ENCODE assay signal across 22 cellular contexts in the genomic region with DNA sequence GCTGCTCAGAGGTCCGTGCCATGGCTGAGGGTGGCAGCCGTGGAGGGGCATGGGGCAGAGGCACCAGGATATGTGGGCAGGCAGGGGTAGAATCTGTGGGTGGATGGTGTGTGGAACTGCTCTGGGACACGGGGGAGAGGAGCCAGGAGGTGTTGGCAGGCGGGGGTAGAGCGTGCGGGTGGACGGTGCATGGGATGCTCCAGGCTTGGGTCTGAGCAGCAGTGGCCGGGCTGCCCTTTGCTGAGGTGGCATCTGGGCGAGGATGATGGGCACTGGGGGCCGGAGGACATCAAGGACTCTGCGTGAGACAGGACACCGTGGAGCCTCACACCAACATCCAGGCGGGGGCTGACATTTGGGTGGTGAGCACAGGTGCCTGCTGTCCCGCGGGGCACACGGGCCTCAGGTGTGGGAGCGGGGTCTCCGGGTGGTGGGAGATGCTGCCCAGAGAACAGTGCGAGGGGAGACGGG. TPM values are rescaled to one million over a fixed set of nuclear protein-coding genes. Genes with fewer than 3 reads are reported as not detected.
DNase-seq lines count a peak whose midpoint lies in the region; ATAC-seq and TF ChIP-seq lines count a peak whose summit lies in the region.
"Had no signal": no experiment of that assay in that cellular context is flagged by ENCODE, and none has a peak within 500 bp of the region (broad histone marks: within the 10 kb centered on the region; RNA-seq: fewer than 3 reads in every experiment).

No MANE protein-coding gene starts in this region.

- peak; percentile 4 for DNase-seq in activated CD4-positive, alpha-beta T cell treated with anti-CD3 and anti-CD28 coated beads for 1 hour
- DNase-seq in activated CD4-positive, alpha-beta T cell treated with anti-CD3 and anti-CD28 coated beads for 48 hours: no peak
- DNase-seq in WTC11 (ENCODE audit: low spot score) (peak; percentile 6), left lobe of liver (ENCODE audit: low spot score) (peak; percentile 31), sigmoid colon (peak; percentile 63), transverse colon (no peak)
- DNase-seq: 8988T; activated CD4-positive, alpha-beta T cell treated with anti-CD3 and anti-CD28 coated beads, Interleukin-2, amount 50 U/mL, for 1 hour; activated T-cell treated with anti-CD3 and anti-CD28 coated beads, Interleukin-2, amount 50 U/mL, for 4 hours; erythroblast; GOT3; NCI-H1417; NCI-H2107; NCI-H524; stimulated activated CD4-positive, alpha-beta T cell treated with anti-CD3 and anti-CD28 coated beads, Interleukin-1b, Interleukin-23, amount 100 ng/mL, for 48 hours; stimulated activated naive CD4-positive, alpha-beta T cell treated with Interleukin-2 at 50 U/mL for 16 hours had no signal

- in situ Hi-C loops in transverse colon (cut with MboI; ENCODE audit: low pct_ligation_motif_present in 1 of 4, low pct_unique_long_range_greater_than_20kb in 1 of 4, low sequenced_read_pairs in 3 of 4): no loop called here

- 80 to 90% methylated on average over 20 of the region's 20 CpGs for WGBS in sigmoid colon, 2 donors
- 65 to 83% methylated on average over 2 to 20 of the region's 20 CpGs for WGBS in transverse colon (ENCODE audit: low coverage in 1 of 2), 2 donors

- intact Hi-C loops in sigmoid colon (cut with DNase I) (no loop called here), transverse colon (cut with DNase I; ENCODE audit: low total_unique reads) (no loop called here)

- H3K27me3 Mint-ChIP-seq in WTC11 (ENCODE audit: low read depth): no peaks in the 10 kb centered on the region
- H3K27me3 Mint-ChIP-seq: B cell had no signal

- H3K4me1 ChIP-seq in sigmoid colon: no peaks in the 10 kb centered on the region
- no peaks in the 10 kb centered on the region for H3K4me1 ChIP-seq in transverse colon

- H3K4me3 Mint-ChIP-seq in WTC11: no peak overlapping the region
- H3K4me3 Mint-ChIP-seq: activated T-cell treated with anti-CD3 and anti-CD28 coated beads, Interleukin-2, amount 50 U/mL, for 4 hours; B cell had no signal

- TF ChIP-seq POLR2A in sigmoid colon (IDR thresholded peaks at IDR 0.05) (no peak), transverse colon (IDR thresholded peaks at IDR 0.05) (no peak)

- no peak for ATAC-seq in WTC11
- no peak for ATAC-seq in left lobe of liver
- ATAC-seq in HG03565 (IDR thresholded peaks at IDR 0.05; ENCODE audit: unreplicated experiment): no peak
- ATAC-seq in GM19328 (IDR thresholded peaks at IDR 0.05; ENCODE audit: unreplicated experiment): no peak
- ATAC-seq: activated T-cell treated with anti-CD3 and anti-CD28 coated beads, Interleukin-2, amount 50 U/mL, for 4 hours had no signal

- no peaks in the 10 kb centered on the region for H3K36me3 Mint-ChIP-seq in WTC11

- no peaks in the 10 kb centered on the region for H3K9me3 Mint-ChIP-seq in WTC11
- H3K9me3 Mint-ChIP-seq: activated T-cell treated with anti-CD3 and anti-CD28 coated beads, Interleukin-2, amount 50 U/mL, for 4 hours had no signal

- H3K27ac ChIP-seq in sigmoid colon: no peak overlapping the region
- no peak overlapping the region for H3K27ac ChIP-seq in transverse colon
- H3K27ac ChIP-seq: cardiac muscle cell, RWPE1 had no signal

- TF ChIP-seq EP300 in sigmoid colon (IDR thresholded peaks at IDR 0.05): no peak
- TF ChIP-seq EP300 in transverse colon (IDR thresholded peaks at IDR 0.05; ENCODE audit: low read depth): no peak

- H3K4me3 ChIP-seq in sigmoid colon: no peak overlapping the region
- no peak overlapping the region for H3K4me3 ChIP-seq in transverse colon
- H3K4me3 ChIP-seq: cardiac muscle cell had no signal

- H3K36me3 ChIP-seq in sigmoid colon (no peaks in the 10 kb centered on the region), transverse colon (no peaks in the 10 kb centered on the region)
- H3K36me3 ChIP-seq: cardiac muscle cell had no signal

- H3K27me3 ChIP-seq in sigmoid colon: no peaks in the 10 kb centered on the region
- H3K27me3 ChIP-seq in transverse colon: no peaks in the 10 kb centered on the region
- H3K27me3 ChIP-seq: cardiac muscle cell had no signal

- POLR2A ChIA-PET in WTC11 (lab: Charles Lee): no interaction called here

- no peak for TF ChIP-seq CTCF in WTC11 (IDR thresholded peaks at IDR 0.05)
- TF ChIP-seq CTCF in sigmoid colon (IDR thresholded peaks at IDR 0.05): no peak
- no peak for TF ChIP-seq CTCF in transverse colon (IDR thresholded peaks at IDR 0.05)

- CTCF ChIA-PET in WTC11 (lab: Charles Lee): no interaction called here

- H3K27ac Mint-ChIP-seq in WTC11: no peak overlapping the region
- H3K27ac Mint-ChIP-seq: B cell had no signal

- H3K9me3 ChIP-seq in sigmoid colon (no peaks in the 10 kb centered on the region), transverse colon (no peaks in the 10 kb centered on the region)
- H3K9me3 ChIP-seq: Caco-2 had no signal

- H3K4me1 Mint-ChIP-seq in WTC11: no peaks in the 10 kb centered on the region
- H3K4me1 Mint-ChIP-seq: B cell had no signal

TF ChIP-seq in WTC11, 78 proteins besides CTCF, POLR2A, EP300 and RAD21:
- TF ChIP-seq ATF1 (CRISPR knock-in tag; IDR thresholded peaks at IDR 0.05) (no peak), PRRX2 (CRISPR knock-in tag; IDR thresholded peaks at IDR 0.05) (no peak), ZNF121 (CRISPR knock-in tag; IDR thresholded peaks at IDR 0.05) (no peak), EMX1 (CRISPR knock-in tag; IDR thresholded peaks at IDR 0.05) (no peak), TP53 (CRISPR knock-in tag; IDR thresholded peaks at IDR 0.05) (no peak), GABPB1 (CRISPR knock-in tag; IDR thresholded peaks at IDR 0.05) (no peak), MXD4 (CRISPR knock-in tag; IDR thresholded peaks at IDR 0.05; ENCODE audit: borderline replicate concordance) (no peak)
- TF ChIP-seq, protein P1, sequence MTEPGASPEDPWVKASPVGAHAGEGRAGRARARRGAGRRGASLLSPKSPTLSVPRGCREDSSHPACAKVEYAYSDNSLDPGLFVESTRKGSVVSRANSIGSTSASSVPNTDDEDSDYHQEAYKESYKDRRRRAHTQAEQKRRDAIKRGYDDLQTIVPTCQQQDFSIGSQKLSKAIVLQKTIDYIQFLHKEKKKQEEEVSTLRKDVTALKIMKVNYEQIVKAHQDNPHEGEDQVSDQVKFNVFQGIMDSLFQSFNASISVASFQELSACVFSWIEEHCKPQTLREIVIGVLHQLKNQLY (CRISPR knock-in tag; IDR thresholded peaks at IDR 0.05): no peak
- TF ChIP-seq, protein P2, sequence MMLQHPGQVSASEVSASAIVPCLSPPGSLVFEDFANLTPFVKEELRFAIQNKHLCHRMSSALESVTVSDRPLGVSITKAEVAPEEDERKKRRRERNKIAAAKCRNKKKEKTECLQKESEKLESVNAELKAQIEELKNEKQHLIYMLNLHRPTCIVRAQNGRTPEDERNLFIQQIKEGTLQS (CRISPR knock-in tag; conservative IDR thresholded peaks at IDR 0.05): no peak
- TF ChIP-seq, protein P3, sequence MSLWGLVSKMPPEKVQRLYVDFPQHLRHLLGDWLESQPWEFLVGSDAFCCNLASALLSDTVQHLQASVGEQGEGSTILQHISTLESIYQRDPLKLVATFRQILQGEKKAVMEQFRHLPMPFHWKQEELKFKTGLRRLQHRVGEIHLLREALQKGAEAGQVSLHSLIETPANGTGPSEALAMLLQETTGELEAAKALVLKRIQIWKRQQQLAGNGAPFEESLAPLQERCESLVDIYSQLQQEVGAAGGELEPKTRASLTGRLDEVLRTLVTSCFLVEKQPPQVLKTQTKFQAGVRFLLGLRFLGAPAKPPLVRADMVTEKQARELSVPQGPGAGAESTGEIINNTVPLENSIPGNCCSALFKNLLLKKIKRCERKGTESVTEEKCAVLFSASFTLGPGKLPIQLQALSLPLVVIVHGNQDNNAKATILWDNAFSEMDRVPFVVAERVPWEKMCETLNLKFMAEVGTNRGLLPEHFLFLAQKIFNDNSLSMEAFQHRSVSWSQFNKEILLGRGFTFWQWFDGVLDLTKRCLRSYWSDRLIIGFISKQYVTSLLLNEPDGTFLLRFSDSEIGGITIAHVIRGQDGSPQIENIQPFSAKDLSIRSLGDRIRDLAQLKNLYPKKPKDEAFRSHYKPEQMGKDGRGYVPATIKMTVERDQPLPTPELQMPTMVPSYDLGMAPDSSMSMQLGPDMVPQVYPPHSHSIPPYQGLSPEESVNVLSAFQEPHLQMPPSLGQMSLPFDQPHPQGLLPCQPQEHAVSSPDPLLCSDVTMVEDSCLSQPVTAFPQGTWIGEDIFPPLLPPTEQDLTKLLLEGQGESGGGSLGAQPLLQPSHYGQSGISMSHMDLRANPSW (CRISPR knock-in tag; conservative IDR thresholded peaks at IDR 0.05; ENCODE audit: low read depth): no peak

RNA-seq across cellular contexts. Expression of a gene that starts 46.2 kb away (rescaled TPM):
- 1.2 to 1.7 TPM (median 1.4 TPM) in 3 replicates for total RNA-seq in WTC11 (2021)
- 0.28 TPM for total RNA-seq in left lobe of liver
- total RNA-seq in sigmoid colon: 1 to 10 TPM in 2 of 4 donors, under 1 TPM in 2; 0.49 to 3.0 (median 0.97) TPM
- polyA plus RNA-seq in sigmoid colon: under 1 TPM in 1 of 3 donors, not detected in 2; 0.22 TPM
- 1 to 10 TPM in 1 of 4 donors, under 1 TPM in 3; 0.14 to 1.1 (median 0.28) TPM for total RNA-seq in transverse colon

Comparison
In these comparisons a context has a peak if more than half of its experiments do, and no peak if none do; other contexts are left out.
1. DNase-seq: peak in activated CD4-positive, alpha-beta T cell treated with anti-CD3 and anti-CD28 coated beads for 1 hour (single experiment), WTC11 (single experiment), left lobe of liver (single experiment) and sigmoid colon (single experiment); none in activated CD4-positive, alpha-beta T cell treated with anti-CD3 and anti-CD28 coated beads for 48 hours (single experiment) and transverse colon (single experiment).